30 cellular contexts compared by ENCODE assay signal in the genomic region with DNA sequence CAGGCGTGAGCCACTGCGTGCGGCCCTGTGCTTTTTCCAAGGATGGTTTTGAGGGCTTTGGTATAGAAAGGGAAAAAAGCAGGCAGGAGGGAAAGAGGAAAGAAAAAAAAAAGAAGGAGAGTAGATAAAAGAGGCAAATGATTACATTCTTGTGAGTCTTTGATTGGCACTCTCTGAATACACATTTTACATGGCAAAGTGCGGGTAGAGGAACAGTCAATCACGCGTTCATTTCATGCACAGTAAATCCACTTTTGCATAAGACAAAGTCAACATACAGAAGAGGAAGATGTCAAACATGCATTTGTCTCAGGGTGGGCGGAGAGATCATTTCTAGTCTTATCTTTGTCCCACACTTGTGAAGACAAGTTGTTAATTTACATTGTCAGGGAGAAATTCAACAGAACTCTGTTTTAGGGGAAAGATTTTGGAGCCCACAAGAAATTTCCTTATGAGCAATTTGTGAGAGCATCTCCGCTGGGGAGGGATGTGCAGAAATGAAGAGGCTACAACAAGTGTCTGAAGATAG.
"Had no signal": no experiment of that assay in that cellular context is flagged by ENCODE, and none has a peak within 500 bp of the region (broad histone marks: within the 10 kb centered on the region; RNA-seq: fewer than 3 reads in every experiment).

No MANE protein-coding gene starts in this region.

- H3K27me3 ChIP-seq: heart right ventricle, left lung, ovary, sigmoid colon, stomach, suprapubic skin, tibial artery, upper lobe of right lung had no signal

- H3K4me1 ChIP-seq: suprapubic skin had no signal

- H3K27ac ChIP-seq: heart right ventricle, left lung, lower lobe of right lung, ovary, sigmoid colon, stomach, suprapubic skin, thoracic aorta, tibial artery, upper lobe of right lung had no signal

- ATAC-seq: heart right ventricle; left colon; left lung; lower lobe of right lung; naive thymus-derived CD4-positive, alpha-beta T cell; right cardiac atrium; stimulated activated memory B cell treated with anti-CD40 and anti-IgM and Interleukin-4, amounts not matched to agents 10 μg/mL and 1 μg/mL and 100 μg/mL, for 72 hours; stimulated activated naive CD8-positive, alpha-beta T cell treated with anti-CD3 and anti-CD28 coated beads, Interleukin-15, Interleukin-2, amounts not matched to agents 100 U/mL and 50 U/mL, for 24 hours; upper lobe of right lung had no signal

- H3K9me3 ChIP-seq: ovary, sigmoid colon, stomach, suprapubic skin, thoracic aorta, tibial artery, upper lobe of right lung had no signal

- H3K27ac Mint-ChIP-seq: mesothelial cell of epicardium; nephron; progenitor cell of endocrine pancreas; stimulated activated memory B cell treated with anti-CD40 and anti-IgM and Interleukin-4, amounts not matched to agents 10 μg/mL and 1 μg/mL and 100 μg/mL, for 72 hours had no signal

- H3K36me3 Mint-ChIP-seq: immature natural killer cell had no signal

- H3K27me3 Mint-ChIP-seq: naive thymus-derived CD4-positive, alpha-beta T cell; progenitor cell of endocrine pancreas; stimulated activated memory B cell treated with anti-CD40 and anti-IgM and Interleukin-4, amounts not matched to agents 10 μg/mL and 1 μg/mL and 100 μg/mL, for 72 hours had no signal

- H3K36me3 ChIP-seq: heart right ventricle, left lung, lower lobe of right lung, ovary, sigmoid colon, stomach, suprapubic skin, thoracic aorta, tibial artery, upper lobe of right lung had no signal

- DNase-seq: heart right ventricle; hippocampal formation; immature natural killer cell; kidney; left colon; left lung; lower lobe of right lung; mammary epithelial cell; mesendoderm; naive thymus-derived CD4-positive, alpha-beta T cell; ovary; retina; right cardiac atrium; sigmoid colon; small intestine; stimulated activated CD4-positive, alpha-beta T cell treated with anti-CD3 and anti-CD28 coated beads, Interleukin-1b, Interleukin-23, amount 100 ng/mL, for 48 hours; stimulated activated CD4-positive, alpha-beta T cell treated with anti-CD3 and anti-CD28 coated beads, Interleukin-2, amount 100 ng/mL, for 48 hours; stimulated activated CD4-positive, alpha-beta T cell treated with anti-CD3 and anti-CD28 coated beads, Interleukin-4, amount 100 ng/mL, for 4 hours; stimulated activated CD8-positive, alpha-beta memory T cell treated with anti-CD3 and anti-CD28 coated beads, Interleukin-4, amount 100 ng/mL, for 48 hours; stimulated activated naive CD8-positive, alpha-beta T cell treated with anti-CD3 and anti-CD28 coated beads, Interleukin-15, Interleukin-2, amounts not matched to agents 100 U/mL and 50 U/mL, for 24 hours; stomach; tibial artery; trophoblast cell; upper lobe of right lung had no signal

- H3K9me3 Mint-ChIP-seq: immature natural killer cell, mesothelial cell of epicardium, nephron had no signal

- H3K4me3 Mint-ChIP-seq: immature natural killer cell; mesothelial cell of epicardium; naive thymus-derived CD4-positive, alpha-beta T cell; nephron; stimulated activated memory B cell treated with anti-CD40 and anti-IgM and Interleukin-4, amounts not matched to agents 10 μg/mL and 1 μg/mL and 100 μg/mL, for 72 hours had no signal

- H3K4me3 ChIP-seq: heart right ventricle, left lung, lower lobe of right lung, ovary, sigmoid colon, stomach, suprapubic skin, thoracic aorta, tibial artery, upper lobe of right lung had no signal
